Comparison of ENCODE assay signal across 1 cellular context in genomic region chr19:19224150-19224851, GRCh38.
TF ChIP-seq lines count a peak whose summit lies in the region.

No MANE protein-coding gene starts in this region.

TF ChIP-seq in SK-N-SH, 30 proteins besides CTCF, POLR2A, EP300 and RAD21 (continued from another document):
- TF ChIP-seq USF2 (IDR thresholded peaks at IDR 0.05; ENCODE audit: borderline replicate concordance, low read depth, low read length): no peak
- TF ChIP-seq RFX5 (IDR thresholded peaks at IDR 0.05; ENCODE audit: low read length): no peak
- no peak for TF ChIP-seq FOSL2 (IDR thresholded peaks at IDR 0.05; ENCODE audit: borderline replicate concordance, low read depth)
- no peak for TF ChIP-seq RXRA (IDR thresholded peaks at IDR 0.05; ENCODE audit: borderline replicate concordance, low read depth)
